In genomic region chr18:49658871-49659378, GRCh38 we compare ENCODE assay signal across 1 cellular context.
TF ChIP-seq lines count a peak whose summit lies in the region.

No MANE protein-coding gene starts in this region.

TF ChIP-seq in WTC11, 78 proteins besides CTCF, POLR2A, EP300 and RAD21 (continued from another document):
- TF ChIP-seq AFF4 (CRISPR knock-in tag; IDR thresholded peaks at IDR 0.05; ENCODE audit: borderline replicate concordance) (no peak), FOXK1 (CRISPR knock-in tag; IDR thresholded peaks at IDR 0.05) (no peak), SMAD3 (CRISPR knock-in tag; IDR thresholded peaks at IDR 0.05; ENCODE audit: borderline replicate concordance) (no peak), ATF2 (CRISPR knock-in tag; IDR thresholded peaks at IDR 0.05; ENCODE audit: borderline replicate concordance, low read depth) (no peak), ZNF232 (CRISPR knock-in tag; IDR thresholded peaks at IDR 0.05) (no peak), ZBTB21 (CRISPR knock-in tag; IDR thresholded peaks at IDR 0.05; ENCODE audit: borderline replicate concordance) (no peak), PRDM15 (CRISPR knock-in tag; IDR thresholded peaks at IDR 0.05) (no peak), ZBTB43 (CRISPR knock-in tag; IDR thresholded peaks at IDR 0.05) (no peak), GTF2I (CRISPR knock-in tag; conservative IDR thresholded peaks at IDR 0.05) (no peak), HMGA2 (CRISPR knock-in tag; IDR thresholded peaks at IDR 0.05) (no peak), FOXP1 (CRISPR knock-in tag; IDR thresholded peaks at IDR 0.05; ENCODE audit: borderline replicate concordance) (no peak)
TF ChIP-seq in WTC11: peak in this region for 0.
